ENCODE assay signal across 11 cellular contexts in genomic region chr12:114671664-114672476, GRCh38. TPM values are rescaled to one million over a fixed set of nuclear protein-coding genes. Genes with fewer than 3 reads are reported as not detected.
DNase-seq lines count a peak whose midpoint lies in the region; TF ChIP-seq lines count a peak whose summit lies in the region.
"Had no signal": no experiment of that assay in that cellular context is flagged by ENCODE, and none has a peak within 500 bp of the region (broad histone marks: within the 10 kb centered on the region; RNA-seq: fewer than 3 reads in every experiment).

No MANE protein-coding gene starts in this region.

- H3K9me3 ChIP-seq in prostate gland, result no peaks in the 10 kb centered on the region
- H3K9me3 ChIP-seq: MG63, mucosa of descending colon had no signal

- peak; percentile 36 for TF ChIP-seq POLR2A in prostate gland (IDR thresholded peaks at IDR 0.05)

- intact Hi-C loops in prostate gland (cut with DNase I), result no loop called here

- H3K27me3 ChIP-seq in BJ (ENCODE audit: control insufficient read depth, insufficient read depth, low read length) (no peaks in the 10 kb centered on the region), prostate gland (replicated peaks; ENCODE audit: insufficient read depth) (no peaks in the 10 kb centered on the region)
- H3K27me3 ChIP-seq: MG63 had no signal

- H3K9me3 Mint-ChIP-seq in glutamatergic neuron (ENCODE audit: unreplicated experiment), result peaks cover 8% of the 10 kb centered on the region

- no peak for TF ChIP-seq CTCF in BJ (IDR thresholded peaks at IDR 0.05; ENCODE audit: insufficient read depth, low read depth, low read length)
- no peak for TF ChIP-seq CTCF in RWPE1 (conservative IDR thresholded peaks at IDR 0.05; ENCODE audit: low read depth)
- no peak for TF ChIP-seq CTCF in glutamatergic neuron (IDR thresholded peaks at IDR 0.05; ENCODE audit: partially characterized antibody, unreplicated experiment)
- no peak for TF ChIP-seq CTCF in prostate gland (IDR thresholded peaks at IDR 0.05)

- H3K4me3 ChIP-seq in BJ (ENCODE audit: low read depth, low read length), result peak overlapping the region; percentile 93
- peak overlapping the region; percentile 89 to 94 for H3K4me3 ChIP-seq in prostate gland
- H3K4me3 ChIP-seq: MG63, mucosa of descending colon had no signal

- H3K36me3 Mint-ChIP-seq in glutamatergic neuron (ENCODE audit: unreplicated experiment), result no peaks in the 10 kb centered on the region

- 6% methylated on average over 55 of the region's 55 CpGs for WGBS in prostate gland

- POLR2A ChIA-PET in BJ (lab: Charles Lee), result interaction anchor here (0.5 to 1.5 kb wide), 8 partner anchors 9 to 1084 kb away, joined by 3 to 25 read pairs (median 6); partner anchors contain the start of gene TBX3
- POLR2A ChIA-PET in RWPE1 (lab: Yijun Ruan, JAX; ENCODE audit: low non-redundant PET), result interaction anchor here (1.2 kb wide), 1 partner anchor 12 kb away, joined by 3 read pairs; the partner anchor contains the start of gene TBX3
- POLR2A ChIA-PET in HEK293T (lab: Yijun Ruan, JAX), result interaction anchor here (8.8 kb wide), 1 partner anchor 12 kb away, joined by 62 read pairs; the partner anchor contains the start of gene TBX3

- DNase-seq in BJ (ENCODE audit: low read depth) (no peak), RWPE1 (ENCODE audit: low spot score) (no peak), glutamatergic neuron (peak; percentile 43), prostate gland (ENCODE audit: low spot score) (no peak), NCI-H2171 treated with DMSO at 0.1 percent for 48 hours (lab: John Stamatoyannopoulos, UW) (no peak), HEK293T (ENCODE audit: extremely low spot score) (no peak), NCI-H1092 (lab: John Stamatoyannopoulos, UW) (no peak), NCI-H187 (lab: John Stamatoyannopoulos, UW) (no peak)
- DNase-seq: MG63; mucosa of descending colon; stimulated activated naive CD8-positive, alpha-beta T cell treated with anti-CD3 and anti-CD28 coated beads, Interleukin-15, Interleukin-2, amounts not matched to agents 100 U/mL and 50 U/mL, for 24 hours had no signal

- H3K4me3 Mint-ChIP-seq in glutamatergic neuron (ENCODE audit: unreplicated experiment), result no peak overlapping the region

- no peak overlapping the region for H3K27ac Mint-ChIP-seq in glutamatergic neuron (ENCODE audit: unreplicated experiment)

- peaks cover 6% of the 10 kb centered on the region for H3K4me1 ChIP-seq in prostate gland (replicated peaks)

- peak overlapping the region; percentile 82 for H3K27ac ChIP-seq in RWPE1
- H3K27ac ChIP-seq in prostate gland, result peak overlapping the region; percentile 88 to 98

- H3K36me3 ChIP-seq in BJ (ENCODE audit: control insufficient read depth, insufficient read depth, low read length), result peaks cover 34% of the 10 kb centered on the region
- peaks cover 8% of the 10 kb centered on the region in 2 donors for H3K36me3 ChIP-seq in prostate gland

- CTCF ChIA-PET in BJ (lab: Yijun Ruan, JAX), result interaction anchor here (0.6 to 7.8 kb wide), 8 partner anchors 11 to 1275 kb away, joined by 3 to 59 read pairs (median 5); partner anchors contain the start of gene TBX3
- CTCF ChIA-PET in RWPE1 (lab: Yijun Ruan, JAX), result interaction anchor here (0.7 to 0.9 kb wide), 3 partner anchors 9 to 1086 kb away, joined by 3 to 4 read pairs (median 3); no protein-coding TSS in a partner anchor
- CTCF ChIA-PET in HEK293T (lab: Yijun Ruan, JAX), result interaction anchor here (0.8 to 1.4 kb wide), 2 partner anchors 12 to 495 kb away, joined by 4 to 5 read pairs; partner anchors contain the start of gene TBX3

- peaks cover 2% of the 10 kb centered on the region for H3K4me1 Mint-ChIP-seq in glutamatergic neuron (ENCODE audit: low read depth, unreplicated experiment)

- H3K27me3 Mint-ChIP-seq in glutamatergic neuron (ENCODE audit: unreplicated experiment), result peaks cover 51% of the 10 kb centered on the region

TF ChIP-seq in HEK293T, 16 proteins besides CTCF, POLR2A, EP300 and RAD21:
- TF ChIP-seq LEF1 (IDR thresholded peaks at IDR 0.05; ENCODE audit: borderline replicate concordance) (no peak), FOXA1 (IDR thresholded peaks at IDR 0.05) (no peak), FOXM1 (IDR thresholded peaks at IDR 0.05; ENCODE audit: borderline replicate concordance) (no peak), L3MBTL2 (conservative IDR thresholded peaks at IDR 0.05) (no peak), ELF4 (IDR thresholded peaks at IDR 0.05) (no peak), ZNF384 (IDR thresholded peaks at IDR 0.05) (no peak), HDGF (IDR thresholded peaks at IDR 0.05; ENCODE audit: borderline replicate concordance) (no peak), SUZ12 (IDR thresholded peaks at IDR 0.05) (no peak)

RNA-seq across cellular contexts. Expression of gene TBX3, which starts 12.1 kb away (rescaled TPM):
- 66.4 and 75.7 TPM in 2 replicates for polyA plus RNA-seq in BJ (2011; rRNA removed)
- polyA minus RNA-seq in BJ (2011; rRNA and poly(A)+ RNA removed), result 71.2 and 93.8 TPM in 2 replicates
- 3.0 TPM for total RNA-seq in glutamatergic neuron (ENCODE audit: unreplicated experiment)
- 100 to 1,000 TPM; 155 to 259 TPM for total RNA-seq in prostate gland

Comparison
In these comparisons a context has a peak if more than half of its experiments do, and no peak if none do; other contexts are left out.
1. RNA of gene TBX3, which starts 12.1 kb away (total RNA-seq): 155 to 259 TPM in prostate gland; 3.0 TPM in glutamatergic neuron (single experiment); every median in the first group is over 10 times any median in the second.